Comparison of ENCODE assay signal across 9 cellular contexts in genomic region chr6:53066874-53067273, GRCh38. TPM values are rescaled to one million over a fixed set of nuclear protein-coding genes. Genes with fewer than 3 reads are reported as not detected.
DNase-seq lines count a peak whose midpoint lies in the region; ATAC-seq and TF ChIP-seq lines count a peak whose summit lies in the region.
"Had no signal": no experiment of that assay in that cellular context is flagged by ENCODE, and none has a peak within 500 bp of the region (broad histone marks: within the 10 kb centered on the region; RNA-seq: fewer than 3 reads in every experiment).

No MANE protein-coding gene starts in this region.

- WGBS in SK-N-SH (ENCODE audit: low lambda C conversion rate): 95% methylated on average over 2 of the region's 2 CpGs
- WGBS in tibial nerve, 2 donors: 63 to 75% methylated on average over 2 of the region's 2 CpGs

- peaks cover 3% of the 10 kb centered on the region for H3F3A ChIP-seq in SK-N-SH (replicated peaks; ENCODE audit: insufficient read depth)

- CTCF ChIA-PET in SK-N-SH (lab: Yijun Ruan, JAX) (interaction anchor here (0.6 to 3.7 kb wide), 7 partner anchors 15 to 661 kb away, joined by 3 to 32 read pairs (median 3); partner anchors contain the start of gene GSTA4), OCI-LY7 (lab: Charles Lee; ENCODE audit: unreplicated experiment) (interaction anchor here (0.8 kb wide), 1 partner anchor 72 kb away, joined by 3 read pairs; the partner anchor contains the start of gene GSTA4)

- H3K9ac ChIP-seq in SK-N-SH: no peak overlapping the region

- no peak for TF ChIP-seq EP300 in SK-N-SH (IDR thresholded peaks at IDR 0.05; ENCODE audit: borderline replicate concordance in 1 of 2, low read depth in 1 of 2, low read length in 1 of 2)
- no peak for TF ChIP-seq EP300 in tibial nerve (IDR thresholded peaks at IDR 0.05)

- H3K9me2 ChIP-seq in SK-N-SH: no peaks in the 10 kb centered on the region
- H3K9me2 ChIP-seq in OCI-LY7 (ENCODE audit: insufficient read depth, low read length): no peaks in the 10 kb centered on the region

- H3K27me3 ChIP-seq in SK-N-SH (ENCODE audit: insufficient read depth) (no peaks in the 10 kb centered on the region), tibial nerve (no peaks in the 10 kb centered on the region)

- peaks cover 11 to 12% of the 10 kb centered on the region in 2 experiments; a peak in 3 of 4 replicates for H3K4me1 ChIP-seq in SK-N-SH (ENCODE audit: control insufficient read depth in 1 of 2, insufficient read depth in 2 of 2, low read depth in 1 of 2, low read length in 1 of 2)
- peaks cover 36% of the 10 kb centered on the region for H3K4me1 ChIP-seq in OCI-LY7 (ENCODE audit: insufficient read depth, low read length, poor library complexity, severe bottlenecking)
- H3K4me1 ChIP-seq in tibial nerve: peaks cover 0 to 54% (median 21%) of the 10 kb centered on the region in 4 donors

- TSS peak; percentile 49 for BruUV-seq in OCI-LY7 (replicated peaks; lab: Mats Ljungman, UMichigan)

- H2AFZ ChIP-seq in SK-N-SH (ENCODE audit: low read depth): no peak overlapping the region
- H2AFZ ChIP-seq in OCI-LY7 (ENCODE audit: low read length): no peak overlapping the region

- intact Hi-C loops in OCI-LY7 (cut with micrococcal nuclease; ENCODE audit: unreplicated experiment): no loop called here

- H3K36me3 ChIP-seq in SK-N-SH (replicated peaks in 1 of 2; ENCODE audit: control insufficient read depth in 1 of 2, insufficient read depth in 2 of 2, low read length in 1 of 2) (peaks cover 15 to 20% of the 10 kb centered on the region in 2 experiments), OCI-LY7 (ENCODE audit: insufficient read depth, low read length) (peaks cover 3% of the 10 kb centered on the region; the same call in 1 of the 2 replicates), tibial nerve (no peaks in the 10 kb centered on the region)

- no peak for ATAC-seq in SK-N-SH treated with all-trans-retinoic acid at 6 μM for 48 hours

- no peak for TF ChIP-seq RAD21 in SK-N-SH (IDR thresholded peaks at IDR 0.05; ENCODE audit: low read length)

- H3K9me3 ChIP-seq in SK-N-SH (no peaks in the 10 kb centered on the region), OCI-LY7 (ENCODE audit: low read length) (no peaks in the 10 kb centered on the region), tibial nerve (no peaks in the 10 kb centered on the region)

- DNase-seq in SK-N-SH (no peak), OCI-LY7 (ENCODE audit: low spot score) (no peak), epithelial cell of proximal tubule (ENCODE audit: low read depth) (no peak), retinal pigment epithelial cell (ENCODE audit: low read depth) (no peak), KG1 (lab: John Stamatoyannopoulos, UW) (no peak), NOMO-1 (lab: John Stamatoyannopoulos, UW; ENCODE audit: unreplicated experiment in 2 of 2) (no peak), tibial nerve (ENCODE audit: low spot score in 2 of 2) (no peak)
- DNase-seq: NCI-H2107 had no signal

- no peak for TF ChIP-seq POLR2A in tibial nerve (IDR thresholded peaks at IDR 0.05)

- H3K4me2 ChIP-seq in SK-N-SH (peak overlapping the region; percentile 98), OCI-LY7 (ENCODE audit: low read length) (peak overlapping the region; percentile 84)

- TF ChIP-seq CTCF in SK-N-SH (IDR thresholded peaks at IDR 0.05) (no peak), OCI-LY7 (conservative IDR thresholded peaks at IDR 0.05; ENCODE audit: low read length) (no peak), epithelial cell of proximal tubule (conservative IDR thresholded peaks at IDR 0.05; ENCODE audit: low read depth, low read length) (no peak), retinal pigment epithelial cell (conservative IDR thresholded peaks at IDR 0.05; ENCODE audit: low read depth, low read length) (no peak), tibial nerve (IDR thresholded peaks at IDR 0.05) (no peak)

- H4K20me1 ChIP-seq in SK-N-SH (ENCODE audit: insufficient read depth) (peaks cover 7% of the 10 kb centered on the region; the same call in 1 of the 2 replicates), OCI-LY7 (ENCODE audit: insufficient read depth, low read length) (peaks cover 7% of the 10 kb centered on the region; the same call in 1 of the 2 replicates)

- POLR2A ChIA-PET in SK-N-SH (lab: Yijun Ruan, JAX) (interaction anchor here (1.1 kb wide), 1 partner anchor 73 kb away, joined by 4 read pairs; no protein-coding TSS in a partner anchor), OCI-LY7 (lab: Charles Lee) (interaction anchor here (0.9 to 1.9 kb wide), 5 partner anchors 8 to 782 kb away, joined by 3 to 7 read pairs (median 4); partner anchors contain the start of gene MCM3)

- H3K4me3 ChIP-seq in SK-N-SH (ENCODE audit: low read depth in 2 of 2, low read length in 1 of 2) (peak overlapping the region in 1 of 2 experiments; percentile 83; a peak in 1 of 4 replicates), OCI-LY7 (ENCODE audit: low read depth, low read length, poor library complexity, severe bottlenecking) (peak overlapping the region; percentile 78), epithelial cell of proximal tubule (ENCODE audit: low read depth, low read length) (peak overlapping the region; percentile 85), retinal pigment epithelial cell (ENCODE audit: low read length) (peak overlapping the region; percentile 91), tibial nerve (peak overlapping the region in 1 of 4 donors; percentile 95)

- peaks cover 53% of the 10 kb centered on the region for H3K79me2 ChIP-seq in SK-N-SH (ENCODE audit: insufficient read depth)
- H3K79me2 ChIP-seq in OCI-LY7 (ENCODE audit: insufficient read depth, low read depth, low read length): peaks cover 7% of the 10 kb centered on the region; the same call in 1 of the 2 replicates

- no peak overlapping the region for H3K27ac ChIP-seq in SK-N-SH (ENCODE audit: low read depth in 2 of 2, low read length in 1 of 2)
- no peak overlapping the region for H3K27ac ChIP-seq in OCI-LY7 (ENCODE audit: low read depth, low read length, poor library complexity, severe bottlenecking)
- peak overlapping the region in 1 of 4 donors; percentile 98 for H3K27ac ChIP-seq in tibial nerve

TF ChIP-seq in SK-N-SH, 30 proteins besides CTCF, POLR2A, EP300 and RAD21 (continues in another document):
- TF ChIP-seq NRF1 (IDR thresholded peaks at IDR 0.05; ENCODE audit: low read depth, low read length) (no peak), FOXJ3 (CRISPR knock-in tag; IDR thresholded peaks at IDR 0.05) (no peak), YY1 (IDR thresholded peaks at IDR 0.05; ENCODE audit: low read depth) (no peak), RCOR1 (IDR thresholded peaks at IDR 0.05; ENCODE audit: low read length) (no peak), MXI1 (IDR thresholded peaks at IDR 0.05; ENCODE audit: low read depth, low read length) (no peak), SMC3 (IDR thresholded peaks at IDR 0.05; ENCODE audit: low read depth, low read length) (no peak), JUND (IDR thresholded peaks at IDR 0.05) (no peak), POLR2AphosphoS5 (IDR thresholded peaks at IDR 0.05; ENCODE audit: low read depth, low read length) (no peak), MEF2A (IDR thresholded peaks at IDR 0.05; ENCODE audit: borderline replicate concordance, low read depth) (no peak), EZH2phosphoT487 (IDR thresholded peaks at IDR 0.05; ENCODE audit: borderline replicate concordance, low read depth) (no peak), CHD2 (IDR thresholded peaks at IDR 0.05; ENCODE audit: low read length, partially characterized antibody) (no peak)

TF ChIP-seq in SK-N-SH treated with all-trans-retinoic acid at 6 μM for 48 hours, 23 proteins besides CTCF, POLR2A, EP300 and RAD21:
- TF ChIP-seq ZFP3 (CRISPR knock-in tag; IDR thresholded peaks at IDR 0.05) (no peak), CREB5 (CRISPR knock-in tag; IDR thresholded peaks at IDR 0.05; ENCODE audit: low read depth) (no peak), SNAI2 (CRISPR knock-in tag; IDR thresholded peaks at IDR 0.05) (no peak), ISL1 (CRISPR knock-in tag; IDR thresholded peaks at IDR 0.05) (no peak), ZC3H10 (CRISPR knock-in tag; IDR thresholded peaks at IDR 0.05) (no peak), ARNTL (CRISPR knock-in tag; IDR thresholded peaks at IDR 0.05; ENCODE audit: borderline replicate concordance, low read depth) (no peak), ZNF8 (CRISPR knock-in tag; IDR thresholded peaks at IDR 0.05) (no peak), ZNF565 (CRISPR knock-in tag; conservative IDR thresholded peaks at IDR 0.05; ENCODE audit: low read depth) (no peak), TOX (CRISPR knock-in tag; IDR thresholded peaks at IDR 0.05; ENCODE audit: borderline replicate concordance) (no peak)
TF ChIP-seq in SK-N-SH treated with all-trans-retinoic acid at 6 μM for 48 hours: peak in this region for 0.

RNA-seq across cellular contexts. Expression of gene FBXO9, which starts 1.7 kb away (rescaled TPM):
- polyA plus RNA-seq in SK-N-SH (2012; rRNA removed): 61.9 and 72.9 TPM in 2 replicates
- polyA plus RNA-seq in SK-N-SH (2012; cell fraction: cytosol; rRNA removed): 47.1 and 47.9 TPM in 2 replicates
- polyA plus RNA-seq in SK-N-SH (2012; cell fraction: nucleus; rRNA removed): 207 and 253 TPM in 2 replicates
- total RNA-seq in OCI-LY7 (2014; rRNA removed; shearing (Covaris generic)): 20.5 and 23.5 TPM in 2 replicates
- total RNA-seq in OCI-LY7 (2022) (67.7 and 80.2 TPM in 2 replicates), epithelial cell of proximal tubule (20.7 and 48.8 TPM in 2 replicates), tibial nerve (10 to 100 TPM; 50.6 to 71.8 (median 66.7) TPM)

RNA-seq across cellular contexts. Expression of gene CILK1, which starts 5.2 kb away (rescaled TPM):
- polyA plus RNA-seq in SK-N-SH (2012; rRNA removed): 9.7 and 12.2 TPM in 2 replicates
- polyA plus RNA-seq in SK-N-SH (2012; cell fraction: cytosol; rRNA removed): 12.5 and 12.9 TPM in 2 replicates
- 6.1 and 9.5 TPM in 2 replicates for polyA plus RNA-seq in SK-N-SH (2012; cell fraction: nucleus; rRNA removed)
- 6.2 and 6.9 TPM in 2 replicates for total RNA-seq in OCI-LY7 (2014; rRNA removed; shearing (Covaris generic))
- total RNA-seq in OCI-LY7 (2022) (13.7 and 17.8 TPM in 2 replicates), epithelial cell of proximal tubule (4.3 and 5.4 TPM in 2 replicates), tibial nerve (10 to 100 TPM; 11.1 to 19.0 (median 16.4) TPM)
